In the genomic region with DNA sequence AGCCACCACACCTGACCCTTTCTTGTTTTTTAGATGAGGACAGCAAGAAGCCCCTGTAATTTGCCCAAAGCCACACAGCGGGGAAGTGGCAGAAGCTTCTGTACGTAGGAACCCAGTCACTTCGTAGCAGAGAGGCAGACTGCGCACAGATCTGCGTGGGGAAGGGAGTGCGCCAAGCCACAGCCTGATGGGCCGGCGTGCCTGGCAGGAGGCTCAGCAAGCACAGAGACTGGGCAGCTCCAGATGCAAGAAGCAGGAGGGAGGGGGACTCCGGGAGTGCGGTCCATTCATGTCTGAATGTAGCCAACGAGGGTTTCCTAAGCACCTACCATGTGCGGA, we compare ENCODE assay signal across 22 cellular contexts. TPM values are rescaled to one million over a fixed set of nuclear protein-coding genes. Genes with fewer than 3 reads are reported as not detected.
A peak's percentile ranks its signal among the peaks of the same experiment; 100 is the strongest.
DNase-seq lines count a peak whose midpoint lies in the region; ATAC-seq and TF ChIP-seq lines count a peak whose summit lies in the region.
"Had no signal": no experiment of that assay in that cellular context is flagged by ENCODE, and none has a peak within 500 bp of the region (broad histone marks: within the 10 kb centered on the region; RNA-seq: fewer than 3 reads in every experiment).

No MANE protein-coding gene starts in this region.

- no peaks in the 10 kb centered on the region for H3K27me3 Mint-ChIP-seq in MCF 10A (ENCODE audit: insufficient read depth, unreplicated experiment)

- no peaks in the 10 kb centered on the region for H3K9me3 Mint-ChIP-seq in MCF 10A (ENCODE audit: unreplicated experiment)
- H3K9me3 Mint-ChIP-seq: activated CD4-positive, alpha-beta T cell treated with anti-CD3 and anti-CD28 coated beads, Interleukin-2, amount 10 ng/mL, durations not matched to agents 24 days and 14 days; HFFc6 had no signal

- 89% methylated on average over 12 of the region's 12 CpGs for WGBS in hepatocyte (ENCODE audit: low lambda C conversion rate, missing lambda C conversion rate)

- peak overlapping the region; percentile 84 to 95 for H3K27ac ChIP-seq in breast epithelium
- H3K27ac ChIP-seq in hepatocyte, result peak overlapping the region; percentile 45
- H3K27ac ChIP-seq in muscle layer of duodenum (ENCODE audit: low read length), result peak overlapping the region; percentile 63
- no peak overlapping the region for H3K27ac ChIP-seq in upper lobe of right lung
- H3K27ac ChIP-seq in A673 (ENCODE audit: low read depth, low read length, poor library complexity, severe bottlenecking), result no peak overlapping the region
- H3K27ac ChIP-seq: foreskin keratinocyte had no signal

- H3K4me1 Mint-ChIP-seq in MCF 10A (ENCODE audit: insufficient read depth, unreplicated experiment), result peaks cover 6% of the 10 kb centered on the region

- CTCF ChIA-PET in MCF 10A (lab: Yijun Ruan, JAX), result interaction anchor here (0.7 kb wide), 1 partner anchor 163 kb away, joined by 3 read pairs; no protein-coding TSS in a partner anchor
- CTCF ChIA-PET in A673 (lab: Charles Lee), result no interaction called here

- H3K79me2 ChIP-seq in hepatocyte, result peaks cover 6% of the 10 kb centered on the region

- POLR2A ChIA-PET in MCF 10A (lab: Yijun Ruan, JAX) (interaction anchor here (0.7 kb wide), 1 partner anchor 119 kb away, joined by 5 read pairs; no protein-coding TSS in a partner anchor), A673 (lab: Charles Lee; ENCODE audit: low non-redundant PET) (no interaction called here)

- H3K36me3 Mint-ChIP-seq in MCF 10A (ENCODE audit: insufficient read depth, unreplicated experiment), result no peaks in the 10 kb centered on the region

- DNase-seq in breast epithelium (ENCODE audit: low spot score in 2 of 2), result no peak
- no peak for DNase-seq in MCF 10A (ENCODE audit: unreplicated experiment)
- no peak for DNase-seq in hepatocyte (ENCODE audit: low spot score)
- DNase-seq in upper lobe of right lung, result no peak
- DNase-seq in A673 (ENCODE audit: low spot score), result no peak
- DNase-seq in T-helper 9 cell, result no peak
- no peak for DNase-seq in activated effector memory CD4-positive, alpha-beta T cell treated with Interleukin-2 at 50 U/mL for 16 hours
- DNase-seq: activated CD4-positive, alpha-beta T cell treated with anti-CD3 and anti-CD28 coated beads, Interleukin-2, amount 10 ng/mL, durations not matched to agents 24 days and 14 days; DMS153; foreskin keratinocyte; GDM1; HFFc6; hypothalamus; NCI-H1930; NCI-H446; nucleus accumbens; stimulated activated naive CD4-positive, alpha-beta T cell had no signal

- no peak overlapping the region for H3K27ac Mint-ChIP-seq in MCF 10A (ENCODE audit: low read depth, unreplicated experiment)
- H3K27ac Mint-ChIP-seq: activated CD4-positive, alpha-beta T cell treated with anti-CD3 and anti-CD28 coated beads, Interleukin-2, amount 10 ng/mL, durations not matched to agents 24 days and 14 days; HFFc6 had no signal

- no peaks in the 10 kb centered on the region for H3K36me3 ChIP-seq in breast epithelium
- H3K36me3 ChIP-seq in hepatocyte (replicated peaks; ENCODE audit: insufficient read depth, low read depth), result no peaks in the 10 kb centered on the region
- H3K36me3 ChIP-seq in muscle layer of duodenum (ENCODE audit: control insufficient read depth in 1 of 2, insufficient read depth in 2 of 2, low read length in 2 of 2), result no peaks in the 10 kb centered on the region
- no peaks in the 10 kb centered on the region for H3K36me3 ChIP-seq in upper lobe of right lung
- no peaks in the 10 kb centered on the region for H3K36me3 ChIP-seq in A673 (ENCODE audit: insufficient read depth, low read length, poor library complexity, severe bottlenecking)

- H3K4me2 ChIP-seq in hepatocyte, result peak overlapping the region; percentile 72

- H3K9me2 ChIP-seq in hepatocyte (replicated peaks; ENCODE audit: insufficient read depth), result no peaks in the 10 kb centered on the region

- H3K9me3 ChIP-seq in breast epithelium (no peaks in the 10 kb centered on the region), hepatocyte (ENCODE audit: low read depth) (no peaks in the 10 kb centered on the region), muscle layer of duodenum (ENCODE audit: control insufficient read depth in 1 of 2, low read length in 2 of 2) (no peaks in the 10 kb centered on the region), upper lobe of right lung (no peaks in the 10 kb centered on the region), A673 (ENCODE audit: low read depth, low read length, poor library complexity, severe bottlenecking) (no peaks in the 10 kb centered on the region)

- BruUV-seq in MCF 10A (replicated peaks; lab: Mats Ljungman, UMichigan) (no TSS peak), A673 (replicated peaks; lab: Mats Ljungman, UMichigan) (no TSS peak)

- H3K27me3 ChIP-seq in breast epithelium, result no peaks in the 10 kb centered on the region
- H3K27me3 ChIP-seq in hepatocyte, result no peaks in the 10 kb centered on the region
- H3K27me3 ChIP-seq in muscle layer of duodenum (ENCODE audit: low read depth, low read length), result no peaks in the 10 kb centered on the region
- peaks cover 10% of the 10 kb centered on the region for H3K27me3 ChIP-seq in upper lobe of right lung
- H3K27me3 ChIP-seq in A673 (replicated peaks; ENCODE audit: insufficient read depth, low read depth, low read length, poor library complexity), result no peaks in the 10 kb centered on the region

- H3K4me1 ChIP-seq in breast epithelium (peaks cover 0 to 7% of the 10 kb centered on the region in 2 donors), hepatocyte (ENCODE audit: insufficient read depth) (peaks cover 6% of the 10 kb centered on the region), muscle layer of duodenum (ENCODE audit: control insufficient read depth in 1 of 2, insufficient read depth in 2 of 2, low read length in 2 of 2) (peaks cover 0 to 10% of the 10 kb centered on the region in 2 donors), upper lobe of right lung (peaks cover 4% of the 10 kb centered on the region), A673 (ENCODE audit: insufficient read depth, low read length, poor library complexity, severe bottlenecking) (peaks cover 7% of the 10 kb centered on the region)
- H3K4me1 ChIP-seq: foreskin keratinocyte had no signal

- peak overlapping the region in 2 of 3 donors; percentile 53 to 62 for H3K4me3 ChIP-seq in breast epithelium
- no peak overlapping the region for H3K4me3 ChIP-seq in hepatocyte
- H3K4me3 ChIP-seq in muscle layer of duodenum (ENCODE audit: low read depth in 1 of 2, low read length in 2 of 2), result no peak overlapping the region
- peak overlapping the region; percentile 48 for H3K4me3 ChIP-seq in upper lobe of right lung
- no peak overlapping the region for H3K4me3 ChIP-seq in A673 (ENCODE audit: low read depth, low read length, poor library complexity, severe bottlenecking)
- H3K4me3 ChIP-seq: K562 had no signal

- TF ChIP-seq CTCF in breast epithelium (IDR thresholded peaks at IDR 0.05), result no peak
- TF ChIP-seq CTCF in MCF 10A (IDR thresholded peaks at IDR 0.05; ENCODE audit: unreplicated experiment), result no peak
- TF ChIP-seq CTCF in hepatocyte (IDR thresholded peaks at IDR 0.05; ENCODE audit: poor library complexity), result no peak
- TF ChIP-seq CTCF in upper lobe of right lung (IDR thresholded peaks at IDR 0.05), result no peak
- no peak for TF ChIP-seq CTCF in A673 (conservative IDR thresholded peaks at IDR 0.05; ENCODE audit: low read depth, low read length)

- no peak overlapping the region for H2AFZ ChIP-seq in hepatocyte

- intact Hi-C loops in breast epithelium (cut with DNase I; ENCODE audit: low total_unique reads), result no loop called here
- intact Hi-C loops in MCF 10A (cut with micrococcal nuclease), result loop anchor here (2.0 to 10.0 kb wide), 2 partner anchors 43 to 153 kb away; partner anchors contain the start of gene MFSD12
- intact Hi-C loops in upper lobe of right lung (cut with DNase I), result loop anchor here (5.0 kb wide), 1 partner anchor 41 kb away; no protein-coding TSS in a partner anchor
- intact Hi-C loops in A673 (cut with micrococcal nuclease; ENCODE audit: unreplicated experiment), result loop anchor here (10.0 kb wide), 1 partner anchor 163 kb away; no protein-coding TSS in a partner anchor

- no peak for TF ChIP-seq POLR2A in breast epithelium (IDR thresholded peaks at IDR 0.05)

- peak; percentile 3 for ATAC-seq in upper lobe of right lung
- ATAC-seq: foreskin keratinocyte, K562, Right ventricle myocardium inferior, sciatic nerve had no signal

- no peaks in the 10 kb centered on the region for H4K20me1 ChIP-seq in hepatocyte (ENCODE audit: insufficient read depth, poor library complexity, severe bottlenecking)

- H3K4me3 Mint-ChIP-seq in MCF 10A (ENCODE audit: unreplicated experiment), result no peak overlapping the region
- H3K4me3 Mint-ChIP-seq: activated CD4-positive, alpha-beta T cell treated with anti-CD3 and anti-CD28 coated beads, Interleukin-2, amount 10 ng/mL, durations not matched to agents 24 days and 14 days; HFFc6 had no signal

RNA-seq across cellular contexts. Expression of gene TJP3, which starts 0.3 kb away (rescaled TPM):
- total RNA-seq in breast epithelium (10 to 100 TPM in 2 of 3 donors, under 1 TPM in 1; 0.16 to 36.6 (median 20.0) TPM), MCF 10A (2022) (0.69 and 1.6 TPM in 2 replicates), hepatocyte (23.7 and 24.4 TPM in 2 replicates), upper lobe of right lung (23.0 TPM), A673 (2021) (0.63 TPM in 1 of 2 replicates, not detected in the other)
- 49.2 and 56.9 TPM in 2 replicates for polyA plus RNA-seq in hepatocyte
- total RNA-seq: activated CD4-positive, alpha-beta T cell treated with anti-CD3 and anti-CD28 coated beads, Interleukin-2, amount 10 ng/mL, durations not matched to agents 24 days and 14 days; cardiac septum; foreskin keratinocyte; HFFc6 had no signal
- polyA plus RNA-seq: foreskin keratinocyte had no signal

RNA-seq across cellular contexts. Expression of gene PIP5K1C, which starts 7.6 kb away (rescaled TPM):
- total RNA-seq in breast epithelium, result 10 to 100 TPM; 14.6 to 15.7 (median 15.7) TPM
- 13.3 and 15.8 TPM in 2 replicates for total RNA-seq in MCF 10A (2022)
- total RNA-seq in hepatocyte, result 13.7 and 20.7 TPM in 2 replicates
- 33.5 and 37.1 TPM in 2 replicates for polyA plus RNA-seq in hepatocyte
- 42.1 TPM for total RNA-seq in upper lobe of right lung
- 35.5 and 36.8 TPM in 2 replicates for total RNA-seq in A673 (2021)

RNA-seq across cellular contexts. Expression of gene APBA3, which starts 53.7 kb away (rescaled TPM):
- total RNA-seq in breast epithelium (10 to 100 TPM; 24.0 to 24.9 (median 24.6) TPM), MCF 10A (2022) (22.9 and 27.6 TPM in 2 replicates), hepatocyte (20.7 and 27.1 TPM in 2 replicates), upper lobe of right lung (21.9 TPM), A673 (2021) (30.0 and 32.6 TPM in 2 replicates)
- 25.5 and 29.0 TPM in 2 replicates for polyA plus RNA-seq in hepatocyte

RNA-seq across cellular contexts. Expression of gene MRPL54, which starts 54.6 kb away (rescaled TPM):
- 10 to 100 TPM; 69.9 to 81.5 (median 73.4) TPM for total RNA-seq in breast epithelium
- total RNA-seq in MCF 10A (2022), result 85.0 and 85.7 TPM in 2 replicates
- 39.0 and 42.2 TPM in 2 replicates for total RNA-seq in hepatocyte
- 71.2 and 86.8 TPM in 2 replicates for polyA plus RNA-seq in hepatocyte
- 59.7 TPM for total RNA-seq in upper lobe of right lung
- 47.2 and 51.3 TPM in 2 replicates for total RNA-seq in A673 (2021)

Comparison
In these comparisons a context has a peak if more than half of its experiments do, and no peak if none do; other contexts are left out.
1. H3K27ac ChIP-seq: peak in breast epithelium (2 of 2), hepatocyte (single experiment) and muscle layer of duodenum (single experiment); none in upper lobe of right lung (single experiment) and A673 (single experiment).
2. H3K4me3 ChIP-seq: peak in breast epithelium (2 of 3) and upper lobe of right lung (single experiment); none in hepatocyte (single experiment), muscle layer of duodenum (0 of 2) and A673 (single experiment).